9 cellular contexts compared by ENCODE assay signal in the genomic region with DNA sequence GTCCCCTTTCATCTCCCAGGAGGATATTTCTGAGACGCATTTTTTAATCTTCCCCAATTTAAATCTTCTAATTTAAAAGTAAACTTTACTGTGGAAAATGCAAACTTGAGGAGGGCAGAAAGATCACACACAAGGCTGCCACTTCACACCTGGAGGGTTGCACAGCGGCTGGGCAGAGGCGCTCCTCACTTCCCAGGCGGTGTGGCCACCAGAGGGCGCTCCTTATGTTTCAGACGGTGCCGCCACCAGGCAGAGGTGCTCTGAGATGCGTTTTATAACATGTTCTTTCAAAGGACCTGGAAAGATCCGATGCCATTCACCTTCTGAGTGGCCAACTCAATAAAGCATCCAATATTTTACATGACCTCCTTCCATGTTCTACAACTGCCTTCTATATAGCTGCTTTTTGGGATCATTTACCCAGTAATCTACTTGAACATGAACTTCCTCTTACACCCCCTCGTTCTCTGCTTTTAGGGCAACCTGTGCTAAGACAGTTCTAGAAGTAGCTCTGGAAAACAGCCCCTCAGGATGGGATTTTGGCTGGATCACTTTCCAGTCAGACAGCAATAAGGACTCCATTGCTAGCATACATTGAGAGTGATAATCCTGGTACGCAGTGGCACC. TPM values are rescaled to one million over a fixed set of nuclear protein-coding genes. Genes with fewer than 3 reads are reported as not detected.
DNase-seq lines count a peak whose midpoint lies in the region; ATAC-seq, FAIRE-seq and TF ChIP-seq lines count a peak whose summit lies in the region.
"Had no signal": no experiment of that assay in that cellular context is flagged by ENCODE, and none has a peak within 500 bp of the region (broad histone marks: within the 10 kb centered on the region; RNA-seq: fewer than 3 reads in every experiment).

No MANE protein-coding gene starts in this region.

- no peak for FAIRE-seq in kidney (lab: Jason Lieb, UNC)

- intact Hi-C loops in activated CD4-positive, alpha-beta memory T cell treated with anti-CD3 and anti-CD28 coated beads for 36 hours (cut with micrococcal nuclease) = no loop called here
- intact Hi-C loops in kidney (cut with DNase I) = no loop called here

- H3K9me3 ChIP-seq in kidney (ENCODE audit: control insufficient read depth in 1 of 2, low read length in 2 of 2) = peaks cover 0 to 9% of the 10 kb centered on the region in 2 donors

- H3K4me3 ChIP-seq in kidney (ENCODE audit: low read length in 2 of 2) = no peak overlapping the region

- no peaks in the 10 kb centered on the region for H3K4me1 Mint-ChIP-seq in HFFc6 (ENCODE audit: low read depth)
- no peaks in the 10 kb centered on the region for H3K4me1 Mint-ChIP-seq in activated CD4-positive, alpha-beta memory T cell treated with anti-CD3 and anti-CD28 coated beads for 36 hours (ENCODE audit: low read depth)

- no peak overlapping the region for H3K4me3 Mint-ChIP-seq in HFFc6
- no peak overlapping the region for H3K4me3 Mint-ChIP-seq in activated CD4-positive, alpha-beta memory T cell treated with anti-CD3 and anti-CD28 coated beads for 36 hours

- peaks cover 10% of the 10 kb centered on the region; the same call in 1 of the 2 replicates for H3K36me3 Mint-ChIP-seq in HFFc6 (ENCODE audit: low read depth)
- peaks cover 2% of the 10 kb centered on the region for H3K36me3 Mint-ChIP-seq in activated CD4-positive, alpha-beta memory T cell treated with anti-CD3 and anti-CD28 coated beads for 36 hours

- peak; percentile 11 for DNase-seq in HFFc6
- peak; percentile 57 for DNase-seq in activated CD4-positive, alpha-beta memory T cell treated with anti-CD3 and anti-CD28 coated beads for 36 hours
- DNase-seq in left kidney (ENCODE audit: low read depth, low spot score) = peak; percentile 19
- no peak for DNase-seq in NCI-H146 treated with DMSO at 0.1 percent for 48 hours (lab: John Stamatoyannopoulos, UW; ENCODE audit: unreplicated experiment)
- no peak for DNase-seq in kidney

- H3K27ac Mint-ChIP-seq in HFFc6 = no peak overlapping the region
- no peak overlapping the region for H3K27ac Mint-ChIP-seq in activated CD4-positive, alpha-beta memory T cell treated with anti-CD3 and anti-CD28 coated beads for 36 hours

- peaks cover 19% of the 10 kb centered on the region for H3K27me3 Mint-ChIP-seq in HFFc6 (ENCODE audit: insufficient read depth)
- peaks cover 9% of the 10 kb centered on the region for H3K27me3 Mint-ChIP-seq in activated CD4-positive, alpha-beta memory T cell treated with anti-CD3 and anti-CD28 coated beads for 36 hours

- TF ChIP-seq CTCF in C4-2B (conservative IDR thresholded peaks at IDR 0.05) = peak; percentile 97
- peak; percentile 90 for TF ChIP-seq CTCF in HFFc6 (IDR thresholded peaks at IDR 0.05)
- TF ChIP-seq CTCF in kidney (IDR thresholded peaks at IDR 0.05; ENCODE audit: borderline replicate concordance, extremely low read depth, insufficient read depth) = no peak

- H3K27ac ChIP-seq in C4-2B (no peak overlapping the region), kidney (ENCODE audit: low read depth in 2 of 2, low read length in 2 of 2) (no peak overlapping the region)

- POLR2A ChIA-PET in activated CD4-positive, alpha-beta memory T cell treated with anti-CD3 and anti-CD28 coated beads for 36 hours (lab: Charles Lee) = no interaction called here

- CTCF ChIA-PET in activated CD4-positive, alpha-beta memory T cell treated with anti-CD3 and anti-CD28 coated beads for 36 hours (lab: Charles Lee) = interaction anchor here (0.6 to 1.8 kb wide), 3 partner anchors 9 to 559 kb away, joined by 3 to 8 read pairs (median 7); no protein-coding TSS in a partner anchor

- ATAC-seq in GM21367 (IDR thresholded peaks at IDR 0.05; ENCODE audit: unreplicated experiment) (no peak), HG03342 (IDR thresholded peaks at IDR 0.05; ENCODE audit: unreplicated experiment) (no peak)

- peaks cover 16% of the 10 kb centered on the region for H3K9me3 Mint-ChIP-seq in HFFc6
- peaks cover 22% of the 10 kb centered on the region for H3K9me3 Mint-ChIP-seq in activated CD4-positive, alpha-beta memory T cell treated with anti-CD3 and anti-CD28 coated beads for 36 hours

- H3K4me1 ChIP-seq in kidney (ENCODE audit: control insufficient read depth in 1 of 2, insufficient read depth in 1 of 2, low read depth in 1 of 2, low read length in 2 of 2) = no peaks in the 10 kb centered on the region

- H3K36me3 ChIP-seq in kidney (ENCODE audit: control insufficient read depth in 1 of 2, insufficient read depth in 2 of 2, low read length in 2 of 2) = no peaks in the 10 kb centered on the region

- no peak overlapping the region for H3K9ac ChIP-seq in kidney (ENCODE audit: low read length in 2 of 2)

RNA-seq across cellular contexts. Expression of a gene that starts 14.8 kb away (rescaled TPM):
- under 1 TPM in 5 of 6 experiments, not detected in 1; 0.07 to 0.15 (median 0.14) TPM for total RNA-seq in HFFc6 (2021; fragmentation: NEBNext Ultra II Directional; extraction: Animal tissue kit (Norgen Biotek cat#: 25700))
- not detected for total RNA-seq in activated CD4-positive, alpha-beta memory T cell treated with anti-CD3 and anti-CD28 coated beads for 36 hours
- total RNA-seq in kidney = 0.06 TPM
- 0.22 TPM for polyA plus RNA-seq in kidney (ENCODE audit: insufficient read depth, low read depth, low replicate concordance)
- total RNA-seq: T-helper 1 cell treated with Interleukin-12 subunit alpha and Interleukin-12 subunit beta and Interleukin-4 antibody, amounts not matched to agents 30 ng/mL and 1 ng/mL, for 36 hours had no signal

Comparison
In these comparisons a context has a peak if more than half of its experiments do, and no peak if none do; other contexts are left out.
1. DNase-seq: peak in HFFc6 (single experiment), activated CD4-positive, alpha-beta memory T cell treated with anti-CD3 and anti-CD28 coated beads for 36 hours (single experiment) and left kidney (single experiment); none in NCI-H146 treated with DMSO at 0.1 percent for 48 hours (single experiment) and kidney (single experiment).